ENCODE assay signal across 1 cellular context in the genomic region with DNA sequence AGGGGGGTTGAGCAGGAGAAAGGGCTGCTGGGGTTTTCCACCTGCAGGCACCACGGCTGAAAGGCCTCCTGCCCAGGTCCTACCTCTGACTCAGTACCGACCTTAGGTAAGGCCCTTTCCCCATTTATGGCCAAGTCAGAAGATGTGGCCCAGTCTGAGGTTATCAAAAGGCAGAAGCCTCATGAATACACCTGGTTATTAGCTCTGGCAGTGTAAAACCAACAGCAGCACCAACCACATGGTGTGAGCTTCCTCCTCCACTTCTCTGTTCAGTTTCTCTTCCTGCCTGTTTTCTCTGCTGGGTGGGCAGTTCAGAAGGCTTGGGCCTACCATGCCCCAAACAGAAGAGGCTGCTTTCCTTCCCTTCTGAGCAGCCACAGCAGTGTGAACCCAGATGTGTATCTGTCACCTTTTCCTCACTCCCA.
TF ChIP-seq lines count a peak whose summit lies in the region.

No MANE protein-coding gene starts in this region.

TF ChIP-seq in HepG2, 621 proteins besides CTCF, POLR2A, EP300 and RAD21 (continued from another document):
- TF ChIP-seq ZNF512B (CRISPR knock-in tag; IDR thresholded peaks at IDR 0.05; ENCODE audit: borderline replicate concordance) (no peak), IRX3 (CRISPR knock-in tag; IDR thresholded peaks at IDR 0.05; ENCODE audit: borderline replicate concordance, low read depth) (no peak), ZNF337 (CRISPR knock-in tag; IDR thresholded peaks at IDR 0.05; ENCODE audit: borderline replicate concordance, low read depth) (no peak), GPBP1L1 (CRISPR knock-in tag; IDR thresholded peaks at IDR 0.05) (no peak), EEA1 (CRISPR knock-in tag; IDR thresholded peaks at IDR 0.05; ENCODE audit: borderline replicate concordance) (no peak), ZNF280B (CRISPR knock-in tag; IDR thresholded peaks at IDR 0.05; ENCODE audit: borderline replicate concordance) (no peak)
